Comparison of ENCODE assay signal across 18 cellular contexts in genomic region chr22:48051796-48052620, GRCh38.
"Had no signal": no experiment of that assay in that cellular context is flagged by ENCODE, and none has a peak within 500 bp of the region (broad histone marks: within the 10 kb centered on the region; RNA-seq: fewer than 3 reads in every experiment).

No MANE protein-coding gene starts in this region.

- ATAC-seq: activated CD4-positive, alpha-beta T cell treated with anti-CD3 and anti-CD28 coated beads for 36 hours; left lung; stimulated activated memory B cell treated with anti-CD40 and anti-IgM and Interleukin-4, amounts not matched to agents 10 μg/mL and 1 μg/mL and 100 μg/mL, for 72 hours; WTC11 had no signal

- H3K4me1 ChIP-seq: left lung, spleen had no signal

- H3K4me3 ChIP-seq: left lung, spleen, thoracic aorta had no signal

- H3K27ac Mint-ChIP-seq: activated CD4-positive, alpha-beta memory T cell treated with anti-CD3 and anti-CD28 coated beads for 36 hours; activated CD4-positive, alpha-beta T cell treated with anti-CD3 and anti-CD28 coated beads for 36 hours; activated naive CD8-positive, alpha-beta T cell treated with anti-CD3 and anti-CD28 coated beads for 36 hours; nephron; stimulated activated memory B cell treated with anti-CD40 and anti-IgM and Interleukin-4, amounts not matched to agents 10 μg/mL and 1 μg/mL and 100 μg/mL, for 72 hours; WTC11 had no signal

- FAIRE-seq: frontal cortex, keratinocyte had no signal

- H3K27ac ChIP-seq: epithelial cell of prostate, left lung, spleen, thoracic aorta had no signal

- H3K4me1 Mint-ChIP-seq: activated CD4-positive, alpha-beta T cell treated with anti-CD3 and anti-CD28 coated beads for 36 hours; activated naive CD8-positive, alpha-beta T cell treated with anti-CD3 and anti-CD28 coated beads for 36 hours; WTC11 had no signal

- H3K36me3 ChIP-seq: left lung, spleen, thoracic aorta had no signal

- DNase-seq: activated CD4-positive, alpha-beta memory T cell treated with anti-CD3 and anti-CD28 coated beads for 36 hours; activated CD4-positive, alpha-beta T cell treated with anti-CD3 and anti-CD28 coated beads for 36 hours; activated naive CD4-positive, alpha-beta T cell; activated naive CD8-positive, alpha-beta T cell treated with anti-CD3 and anti-CD28 coated beads for 36 hours; amniotic stem cell; hypothalamus; left lung; midbrain; retina; spleen; stimulated activated CD4-positive, alpha-beta T cell treated with anti-CD3 and anti-CD28 coated beads, Interleukin-4, amount 100 ng/mL, for 4 hours had no signal

- H3K4me3 Mint-ChIP-seq: activated CD4-positive, alpha-beta memory T cell treated with anti-CD3 and anti-CD28 coated beads for 36 hours; activated CD4-positive, alpha-beta T cell treated with anti-CD3 and anti-CD28 coated beads for 36 hours; activated naive CD8-positive, alpha-beta T cell treated with anti-CD3 and anti-CD28 coated beads for 36 hours; nephron; stimulated activated memory B cell treated with anti-CD40 and anti-IgM and Interleukin-4, amounts not matched to agents 10 μg/mL and 1 μg/mL and 100 μg/mL, for 72 hours; WTC11 had no signal

- H3K9me3 Mint-ChIP-seq: activated CD4-positive, alpha-beta memory T cell treated with anti-CD3 and anti-CD28 coated beads for 36 hours; activated naive CD8-positive, alpha-beta T cell treated with anti-CD3 and anti-CD28 coated beads for 36 hours; nephron; stimulated activated memory B cell treated with anti-CD40 and anti-IgM and Interleukin-4, amounts not matched to agents 10 μg/mL and 1 μg/mL and 100 μg/mL, for 72 hours; WTC11 had no signal

- H3K9me3 ChIP-seq: left lung, spleen, thoracic aorta had no signal
